23 cellular contexts compared by ENCODE assay signal in the genomic region with DNA sequence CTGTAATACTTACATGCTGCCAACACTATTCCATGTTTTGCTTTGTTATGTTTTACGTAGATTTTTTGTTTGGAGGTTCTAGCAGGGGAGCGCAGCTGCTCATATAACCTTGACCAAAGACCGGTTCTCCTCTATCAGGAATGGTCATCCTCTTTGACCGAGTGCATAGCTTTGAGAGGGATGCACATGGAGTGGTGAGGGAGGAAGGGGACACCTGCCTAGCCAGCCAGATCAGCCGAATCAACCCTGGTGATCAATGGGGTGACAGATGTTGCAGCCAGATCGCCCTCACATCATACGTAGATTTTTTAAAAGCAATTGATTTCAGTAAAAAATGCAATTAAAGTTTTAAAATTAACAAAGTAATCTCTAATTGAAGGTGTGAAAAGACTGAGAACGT. TPM values are rescaled to one million over a fixed set of nuclear protein-coding genes. Genes with fewer than 3 reads are reported as not detected.
"Had no signal": no experiment of that assay in that cellular context is flagged by ENCODE, and none has a peak within 500 bp of the region (broad histone marks: within the 10 kb centered on the region; RNA-seq: fewer than 3 reads in every experiment).

No MANE protein-coding gene starts in this region.

- DNase-seq: activated CD4-positive, alpha-beta memory T cell treated with anti-CD3 and anti-CD28 coated beads for 36 hours; activated effector memory CD4-positive, alpha-beta T cell treated with Interleukin-2 at 50 U/mL for 16 hours; activated naive CD4-positive, alpha-beta T cell treated with anti-CD3 and anti-CD28 coated beads, Interleukin-2, amount 10 ng/mL, durations not matched to agents 7 days and 5 days; activated T-cell treated with anti-CD3 and anti-CD28 coated beads, Interleukin-2, amount 50 U/mL, for 48 hours; amygdala; colonic mucosa; esophagus squamous epithelium; gastrocnemius medialis; kidney; lower lobe of right lung; naive thymus-derived CD4-positive, alpha-beta T cell; occipital lobe; stimulated activated CD4-positive, alpha-beta T cell treated with anti-CD3 and anti-CD28 coated beads, Interleukin-4, amount 100 ng/mL, for 24 hours; stimulated activated naive CD8-positive, alpha-beta T cell treated with anti-CD3 and anti-CD28 coated beads, Interleukin-15, Interleukin-2, amounts not matched to agents 100 U/mL and 50 U/mL, for 24 hours; substantia nigra; T-helper 1 cell; upper lobe of left lung; WERI-Rb-1 had no signal

- H3K4me3 Mint-ChIP-seq: activated CD4-positive, alpha-beta memory T cell treated with anti-CD3 and anti-CD28 coated beads for 36 hours; activated naive CD4-positive, alpha-beta T cell treated with anti-CD3 and anti-CD28 coated beads, Interleukin-2, amount 10 ng/mL, durations not matched to agents 7 days and 5 days; brain; central memory CD8-positive, alpha-beta T cell; naive thymus-derived CD4-positive, alpha-beta T cell; neural crest cell had no signal

- H3K36me3 ChIP-seq: colonic mucosa, gastrocnemius medialis had no signal

- H3K36me3 Mint-ChIP-seq: activated CD4-positive, alpha-beta memory T cell treated with anti-CD3 and anti-CD28 coated beads for 36 hours had no signal

- H3K27ac Mint-ChIP-seq: activated CD4-positive, alpha-beta memory T cell treated with anti-CD3 and anti-CD28 coated beads for 36 hours; activated naive CD4-positive, alpha-beta T cell treated with anti-CD3 and anti-CD28 coated beads, Interleukin-2, amount 10 ng/mL, durations not matched to agents 7 days and 5 days; brain; naive thymus-derived CD4-positive, alpha-beta T cell had no signal

- H3K27me3 Mint-ChIP-seq: activated CD4-positive, alpha-beta memory T cell treated with anti-CD3 and anti-CD28 coated beads for 36 hours; activated naive CD4-positive, alpha-beta T cell treated with anti-CD3 and anti-CD28 coated beads, Interleukin-2, amount 10 ng/mL, durations not matched to agents 7 days and 5 days; brain; central memory CD8-positive, alpha-beta T cell; naive thymus-derived CD4-positive, alpha-beta T cell had no signal

- H3K27me3 ChIP-seq: colonic mucosa, esophagus squamous epithelium, gastrocnemius medialis, SJSA1, upper lobe of left lung had no signal

- H3K4me3 ChIP-seq: colonic mucosa, gastrocnemius medialis, lower lobe of right lung, SJSA1, upper lobe of left lung had no signal

- H3K9me3 ChIP-seq: colonic mucosa, esophagus squamous epithelium, gastrocnemius medialis, lower lobe of right lung, SJSA1, upper lobe of left lung had no signal

- H3K27ac ChIP-seq: colonic mucosa, gastrocnemius medialis, lower lobe of right lung, SJSA1, upper lobe of left lung, WERI-Rb-1 had no signal

- H3K9me3 Mint-ChIP-seq: activated CD4-positive, alpha-beta memory T cell treated with anti-CD3 and anti-CD28 coated beads for 36 hours; activated naive CD4-positive, alpha-beta T cell treated with anti-CD3 and anti-CD28 coated beads, Interleukin-2, amount 10 ng/mL, durations not matched to agents 7 days and 5 days; central memory CD8-positive, alpha-beta T cell; naive thymus-derived CD4-positive, alpha-beta T cell; neural crest cell had no signal

- ATAC-seq: gastrocnemius medialis; lower lobe of right lung; naive thymus-derived CD4-positive, alpha-beta T cell; stimulated activated naive CD8-positive, alpha-beta T cell treated with anti-CD3 and anti-CD28 coated beads, Interleukin-15, Interleukin-2, amounts not matched to agents 100 U/mL and 50 U/mL, for 24 hours had no signal

RNA-seq across cellular contexts. Expression of gene BFSP1, which starts 45.0 kb away (rescaled TPM):
- total RNA-seq: mesenteric fat pad had no signal
- polyA plus RNA-seq: naive thymus-derived CD4-positive, alpha-beta T cell had no signal
